21 cellular contexts compared by ENCODE assay signal in genomic region chr14:70020350-70021170, GRCh38.
A peak's percentile ranks its signal among the peaks of the same experiment; 100 is the strongest.
DNase-seq lines count a peak whose midpoint lies in the region; ATAC-seq lines count a peak whose summit lies in the region.
"Had no signal": no experiment of that assay in that cellular context is flagged by ENCODE, and none has a peak within 500 bp of the region (broad histone marks: within the 10 kb centered on the region; RNA-seq: fewer than 3 reads in every experiment).

No MANE protein-coding gene starts in this region.

- H3K27ac Mint-ChIP-seq in T-helper 17 cell = peak overlapping the region; percentile 8
- H3K27ac Mint-ChIP-seq: activated T-helper 2 cell treated with anti-CD3 and anti-CD28 coated beads, Interferon-gamma antibody, Interleukin-2, Interleukin-4, amounts not matched to agents 10 μg/mL and 5 μg/mL and 100 μg/mL, durations not matched to agents 14 hours and 24 hours and 36 hours; naive B cell; T-helper 1 cell treated with Interleukin-12 subunit alpha and Interleukin-12 subunit beta and Interleukin-4 antibody, amounts not matched to agents 30 μg/mL and 1 μg/mL, for 36 hours had no signal

- no peak overlapping the region for H3K4me3 Mint-ChIP-seq in T-helper 17 cell
- H3K4me3 Mint-ChIP-seq: central memory CD8-positive, alpha-beta T cell; H9; naive B cell; T-helper 1 cell treated with Interleukin-12 subunit alpha and Interleukin-12 subunit beta and Interleukin-4 antibody, amounts not matched to agents 30 μg/mL and 1 μg/mL, for 36 hours had no signal

- no peak for ATAC-seq in T-helper 17 cell
- ATAC-seq in GM18511 (IDR thresholded peaks at IDR 0.05; ENCODE audit: unreplicated experiment) = no peak
- ATAC-seq: lower lobe of right lung had no signal

- DNase-seq in NOMO-1 (lab: John Stamatoyannopoulos, UW; ENCODE audit: unreplicated experiment in 2 of 2) (peak; percentile 5 to 33), NOMO-1 treated with dmso at 0.1 percent for 144 hours (lab: John Stamatoyannopoulos, UW; ENCODE audit: unreplicated experiment) (no peak), T-helper 17 cell (no peak), globus pallidus (ENCODE audit: low spot score) (peak; percentile 49), superior temporal gyrus (ENCODE audit: extremely low spot score) (peak; percentile 67), NCI-H1417 treated with DMSO at 0.1 percent for 48 hours (lab: John Stamatoyannopoulos, UW) (no peak), NCI-H1092 treated with DMSO at 0.1 percent for 48 hours (lab: John Stamatoyannopoulos, UW) (no peak)
- DNase-seq: 8988T; activated CD4-positive, CD25-positive, alpha-beta regulatory T cell; activated CD8-positive, alpha-beta memory T cell treated with anti-CD3 and anti-CD28 coated beads for 24 hours; adrenal gland; H9; lower lobe of right lung; naive B cell; NCI-H146; small intestine; thyroid gland had no signal

- no peaks in the 10 kb centered on the region for H3K9me3 ChIP-seq in T-helper 17 cell (ENCODE audit: control insufficient read depth, low read length, poor library complexity, severe bottlenecking)
- H3K9me3 ChIP-seq: adrenal gland, lower lobe of right lung, thyroid gland had no signal

- H3K4me1 Mint-ChIP-seq in T-helper 17 cell = peaks cover 13% of the 10 kb centered on the region

- H3K36me3 Mint-ChIP-seq in T-helper 17 cell (ENCODE audit: low read depth) = no peaks in the 10 kb centered on the region
- H3K36me3 Mint-ChIP-seq: naive B cell had no signal

- H3K27me3 Mint-ChIP-seq in T-helper 17 cell = peaks cover 40% of the 10 kb centered on the region

Comparison
In these comparisons a context has a peak if more than half of its experiments do, and no peak if none do; other contexts are left out.
1. DNase-seq: peak in NOMO-1 (2 of 2), globus pallidus (single experiment) and superior temporal gyrus (single experiment); none in NOMO-1 treated with dmso at 0.1 percent for 144 hours (single experiment), T-helper 17 cell (0 of 3), NCI-H1417 treated with DMSO at 0.1 percent for 48 hours (single experiment) and NCI-H1092 treated with DMSO at 0.1 percent for 48 hours (single experiment).